6 cellular contexts compared by ENCODE assay signal in the genomic region with DNA sequence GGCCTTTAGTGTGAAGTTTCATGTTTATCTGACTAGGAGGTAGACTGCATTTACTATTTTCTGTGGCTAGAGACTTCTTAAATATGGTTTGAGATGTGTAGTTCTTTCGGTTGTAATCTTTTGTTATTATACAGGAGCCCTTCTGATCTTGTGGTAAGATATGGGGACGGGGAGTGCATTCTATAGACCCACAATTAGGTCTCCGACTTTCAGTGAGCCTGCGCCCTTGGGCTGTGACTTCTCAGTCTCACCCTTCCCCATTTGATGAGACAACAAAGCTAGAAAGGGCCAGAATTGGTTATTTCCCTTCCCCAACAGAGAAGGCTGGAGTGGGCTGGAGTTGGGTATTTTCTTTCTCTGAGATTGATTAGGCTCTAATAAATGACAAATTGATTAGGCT.
"Had no signal": no experiment of that assay in that cellular context is flagged by ENCODE, and none has a peak within 500 bp of the region (broad histone marks: within the 10 kb centered on the region; RNA-seq: fewer than 3 reads in every experiment).

No MANE protein-coding gene starts in this region.

- H2AFZ ChIP-seq: GM23248 had no signal

- H3K27ac ChIP-seq: GM23248, KMS-11 had no signal

- H3K27ac Mint-ChIP-seq: H9 had no signal

- DNase-seq: GM23248, H9, HCEC 1CT, IMR-90, KBM-7 had no signal

- H3K4me2 ChIP-seq: KMS-11 had no signal

- H3K4me3 Mint-ChIP-seq: H9 had no signal

- H3K4me1 Mint-ChIP-seq: H9 had no signal

- H3K9ac ChIP-seq: GM23248, KMS-11 had no signal

- H3K4me3 ChIP-seq: GM23248 had no signal
